In the genomic region with DNA sequence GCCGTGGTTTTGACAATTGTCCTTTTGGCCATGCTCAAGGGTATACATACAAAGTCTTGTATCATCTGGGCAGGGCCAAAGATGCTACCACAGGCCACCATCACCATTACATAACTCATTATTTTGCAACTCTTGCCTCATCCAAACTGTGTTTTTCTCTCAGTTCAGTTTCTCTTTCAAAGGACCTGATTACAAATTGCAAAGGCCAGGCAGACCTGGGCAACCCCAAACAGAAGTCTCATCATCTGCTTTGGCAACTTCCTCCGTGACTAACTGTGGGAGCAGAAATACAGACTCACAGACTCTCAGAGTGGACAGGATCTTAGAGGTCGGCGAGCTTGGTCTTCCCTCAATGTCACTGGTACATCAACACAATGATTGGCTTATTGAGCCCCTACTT, we compare ENCODE assay signal across 11 cellular contexts.
DNase-seq lines count a peak whose midpoint lies in the region; ATAC-seq and TF ChIP-seq lines count a peak whose summit lies in the region.
"Had no signal": no experiment of that assay in that cellular context is flagged by ENCODE, and none has a peak within 500 bp of the region (broad histone marks: within the 10 kb centered on the region; RNA-seq: fewer than 3 reads in every experiment).

No MANE protein-coding gene starts in this region.

- H3K4me3 ChIP-seq in left ventricle myocardium inferior = no peak overlapping the region
- H3K4me3 ChIP-seq in upper lobe of right lung = no peak overlapping the region
- H3K4me3 ChIP-seq: tibial artery had no signal

- H3K9me3 ChIP-seq in left ventricle myocardium inferior (replicated peaks) (peaks cover 6% of the 10 kb centered on the region), upper lobe of right lung (no peaks in the 10 kb centered on the region)
- H3K9me3 ChIP-seq: tibial artery had no signal

- peaks cover 24% of the 10 kb centered on the region for H3K9me3 Mint-ChIP-seq in activated T-helper 1 cell treated with anti-CD3 and anti-CD28 coated beads, Interleukin-12 subunit alpha, Interleukin-12 subunit beta, Interleukin-2, Interleukin-4 antibody, amounts not matched to agents 30 ng/mL and 10 ng/mL and 1 ng/mL, durations not matched to agents 14 hours and 24 hours and 36 hours

- ATAC-seq in Right ventricle myocardium inferior (peak; percentile 32), left colon (peak; percentile 29), upper lobe of right lung (peak; percentile 90), HG02938 (IDR thresholded peaks at IDR 0.05; ENCODE audit: unreplicated experiment) (no peak)

- intact Hi-C loops in Right ventricle myocardium inferior (cut with DNase I) (no loop called here), left ventricle myocardium inferior (cut with micrococcal nuclease) (loop anchor here (10.0 kb wide), 1 partner anchor 115 kb away; the partner anchor contains the start of gene NEDD9), left colon (cut with DNase I, micrococcal nuclease) (no loop called here), upper lobe of right lung (cut with DNase I) (no loop called here)
- intact Hi-C loops in activated T-helper 1 cell treated with anti-CD3 and anti-CD28 coated beads, Interleukin-12 subunit alpha, Interleukin-12 subunit beta, Interleukin-2, Interleukin-4 antibody, amounts not matched to agents 30 ng/mL and 10 ng/mL and 1 ng/mL, durations not matched to agents 14 hours and 24 hours and 36 hours (cut with micrococcal nuclease) = no loop called here

- H3K36me3 Mint-ChIP-seq in activated T-helper 1 cell treated with anti-CD3 and anti-CD28 coated beads, Interleukin-12 subunit alpha, Interleukin-12 subunit beta, Interleukin-2, Interleukin-4 antibody, amounts not matched to agents 30 ng/mL and 10 ng/mL and 1 ng/mL, durations not matched to agents 14 hours and 24 hours and 36 hours (ENCODE audit: low read depth) = peaks cover 74% of the 10 kb centered on the region

- H3K4me1 ChIP-seq in left ventricle myocardium inferior (peaks cover 21% of the 10 kb centered on the region), upper lobe of right lung (no peaks in the 10 kb centered on the region)
- H3K4me1 ChIP-seq: parathyroid adenoma had no signal

- no peak for TF ChIP-seq CTCF in left ventricle myocardium inferior (IDR thresholded peaks at IDR 0.05; ENCODE audit: borderline replicate concordance)
- TF ChIP-seq CTCF in upper lobe of right lung (IDR thresholded peaks at IDR 0.05) = no peak

- H3K27me3 ChIP-seq in left ventricle myocardium inferior (ENCODE audit: low read depth) (no peaks in the 10 kb centered on the region), upper lobe of right lung (no peaks in the 10 kb centered on the region)
- H3K27me3 ChIP-seq: tibial artery had no signal

- DNase-seq in Right ventricle myocardium inferior (ENCODE audit: missing footprints) = no peak
- DNase-seq in left ventricle myocardium inferior = no peak
- DNase-seq in activated T-helper 1 cell treated with anti-CD3 and anti-CD28 coated beads, Interleukin-12 subunit alpha, Interleukin-12 subunit beta, Interleukin-2, Interleukin-4 antibody, amounts not matched to agents 30 ng/mL and 10 ng/mL and 1 ng/mL, durations not matched to agents 14 hours and 24 hours and 36 hours (ENCODE audit: low spot score) = no peak
- DNase-seq in left colon = no peak
- no peak for DNase-seq in upper lobe of right lung
- no peak for DNase-seq in kidney glomerular epithelial cell (lab: John Stamatoyannopoulos, UW)
- DNase-seq in putamen (ENCODE audit: low spot score) = no peak
- DNase-seq: NCI-H1417, tibial artery had no signal

- H3K27me3 Mint-ChIP-seq in activated T-helper 1 cell treated with anti-CD3 and anti-CD28 coated beads, Interleukin-12 subunit alpha, Interleukin-12 subunit beta, Interleukin-2, Interleukin-4 antibody, amounts not matched to agents 30 ng/mL and 10 ng/mL and 1 ng/mL, durations not matched to agents 14 hours and 24 hours and 36 hours (ENCODE audit: insufficient read depth) = no peaks in the 10 kb centered on the region

- H3K4me3 Mint-ChIP-seq in activated T-helper 1 cell treated with anti-CD3 and anti-CD28 coated beads, Interleukin-12 subunit alpha, Interleukin-12 subunit beta, Interleukin-2, Interleukin-4 antibody, amounts not matched to agents 30 ng/mL and 10 ng/mL and 1 ng/mL, durations not matched to agents 14 hours and 24 hours and 36 hours = no peak overlapping the region

- H3K27ac ChIP-seq in left ventricle myocardium inferior (replicated peaks) = no peak overlapping the region
- no peak overlapping the region for H3K27ac ChIP-seq in upper lobe of right lung
- H3K27ac ChIP-seq: parathyroid adenoma, tibial artery had no signal

- peak overlapping the region; percentile 69 for H3K27ac Mint-ChIP-seq in activated T-helper 1 cell treated with anti-CD3 and anti-CD28 coated beads, Interleukin-12 subunit alpha, Interleukin-12 subunit beta, Interleukin-2, Interleukin-4 antibody, amounts not matched to agents 30 ng/mL and 10 ng/mL and 1 ng/mL, durations not matched to agents 14 hours and 24 hours and 36 hours

- peaks cover 94% of the 10 kb centered on the region for H3K4me1 Mint-ChIP-seq in activated T-helper 1 cell treated with anti-CD3 and anti-CD28 coated beads, Interleukin-12 subunit alpha, Interleukin-12 subunit beta, Interleukin-2, Interleukin-4 antibody, amounts not matched to agents 30 ng/mL and 10 ng/mL and 1 ng/mL, durations not matched to agents 14 hours and 24 hours and 36 hours (ENCODE audit: low read depth)

- no peaks in the 10 kb centered on the region for H3K36me3 ChIP-seq in left ventricle myocardium inferior
- H3K36me3 ChIP-seq in upper lobe of right lung = no peaks in the 10 kb centered on the region
- H3K36me3 ChIP-seq: tibial artery had no signal
